21 cellular contexts compared by ENCODE assay signal in the genomic region with DNA sequence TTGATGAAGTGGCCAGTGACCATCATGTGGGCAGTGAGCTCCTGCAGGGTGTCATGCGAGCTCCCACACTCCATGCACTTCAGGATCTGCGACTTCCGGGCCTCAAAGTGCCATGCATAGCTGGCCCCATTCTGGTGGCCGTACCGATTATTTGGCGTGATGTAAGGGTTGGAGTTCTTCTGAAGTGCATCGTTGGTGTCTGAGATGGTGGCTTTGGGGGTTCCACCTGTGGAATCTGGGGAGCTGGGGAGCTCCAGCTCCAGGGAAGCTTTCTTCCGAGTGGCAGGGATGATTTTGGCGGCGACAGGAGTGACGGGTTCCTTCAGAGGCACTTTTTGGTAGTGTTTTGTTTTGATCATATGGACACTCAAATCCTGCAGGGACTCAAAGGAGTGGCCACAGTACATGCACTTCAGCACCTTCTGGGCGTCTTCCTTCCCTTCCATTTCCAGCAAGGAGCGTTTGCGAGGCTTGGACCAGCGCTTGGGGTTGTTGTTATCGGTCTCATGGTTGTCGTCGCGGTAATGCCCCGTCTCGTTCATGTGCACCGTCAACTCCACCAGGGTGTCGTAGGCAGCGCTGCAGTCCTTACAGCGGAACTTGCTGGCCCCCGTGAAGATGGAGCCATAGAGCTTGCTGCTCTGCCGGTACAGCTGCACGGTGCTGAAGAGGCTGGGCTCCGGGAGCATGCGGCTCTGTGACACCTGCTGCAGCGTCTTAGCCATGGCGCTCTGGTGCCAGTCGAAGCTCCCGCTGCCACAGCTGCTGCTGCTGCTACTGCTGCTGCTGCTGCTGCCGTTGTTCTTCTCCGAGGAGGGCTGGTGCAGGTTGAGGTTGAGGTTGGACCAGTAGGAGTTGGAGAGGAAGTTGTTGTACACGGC.
"Had no signal": no experiment of that assay in that cellular context is flagged by ENCODE, and none has a peak within 500 bp of the region (broad histone marks: within the 10 kb centered on the region; RNA-seq: fewer than 3 reads in every experiment).

No MANE protein-coding gene starts in this region.

- ATAC-seq: gastroesophageal sphincter; naive thymus-derived CD4-positive, alpha-beta T cell; right cardiac atrium; stimulated activated naive B cell treated with anti-CD40 and anti-IgM and Interleukin-4, amounts not matched to agents 10 μg/mL and 1 μg/mL and 100 μg/mL, for 72 hours; stimulated activated naive CD8-positive, alpha-beta T cell treated with anti-CD3 and anti-CD28 coated beads, Interleukin-15, amount 100 ng/mL, for 72 hours had no signal

- H3K36me3 ChIP-seq: colonic mucosa, ovary had no signal

- H3K4me3 ChIP-seq: colonic mucosa, esophagus squamous epithelium, gastroesophageal sphincter, left ventricle myocardium inferior, ovary, testis, tibial nerve had no signal

- H3K9me3 Mint-ChIP-seq: naive thymus-derived CD4-positive, alpha-beta T cell; neural crest cell; stimulated activated naive CD8-positive, alpha-beta T cell treated with anti-CD3 and anti-CD28 coated beads, Interleukin-15, amount 100 ng/mL, for 72 hours had no signal

- H3K4me3 Mint-ChIP-seq: naive thymus-derived CD4-positive, alpha-beta T cell; neural crest cell; stimulated activated naive B cell treated with anti-CD40 and anti-IgM and Interleukin-4, amounts not matched to agents 10 μg/mL and 1 μg/mL and 100 μg/mL, for 72 hours; stimulated activated naive CD8-positive, alpha-beta T cell treated with anti-CD3 and anti-CD28 coated beads, Interleukin-15, amount 100 ng/mL, for 72 hours had no signal

- H3K27me3 Mint-ChIP-seq: naive thymus-derived CD4-positive, alpha-beta T cell; progenitor cell of endocrine pancreas; stimulated activated naive B cell treated with anti-CD40 and anti-IgM and Interleukin-4, amounts not matched to agents 10 μg/mL and 1 μg/mL and 100 μg/mL, for 72 hours had no signal

- H3K27ac Mint-ChIP-seq: naive thymus-derived CD4-positive, alpha-beta T cell; progenitor cell of endocrine pancreas; stimulated activated naive B cell treated with anti-CD40 and anti-IgM and Interleukin-4, amounts not matched to agents 10 μg/mL and 1 μg/mL and 100 μg/mL, for 72 hours; stimulated activated naive CD8-positive, alpha-beta T cell treated with anti-CD3 and anti-CD28 coated beads, Interleukin-15, amount 100 ng/mL, for 72 hours had no signal

- H3K27ac ChIP-seq: colonic mucosa, esophagus squamous epithelium, gastroesophageal sphincter, left ventricle myocardium inferior, ovary, testis, tibial nerve had no signal

- H3K4me1 Mint-ChIP-seq: stimulated activated naive B cell treated with anti-CD40 and anti-IgM and Interleukin-4, amounts not matched to agents 10 μg/mL and 1 μg/mL and 100 μg/mL, for 72 hours; stimulated activated naive CD8-positive, alpha-beta T cell treated with anti-CD3 and anti-CD28 coated beads, Interleukin-15, amount 100 ng/mL, for 72 hours had no signal

- H3K36me3 Mint-ChIP-seq: stimulated activated naive B cell treated with anti-CD40 and anti-IgM and Interleukin-4, amounts not matched to agents 10 μg/mL and 1 μg/mL and 100 μg/mL, for 72 hours had no signal

- H3K27me3 ChIP-seq: colonic mucosa, esophagus squamous epithelium, gastroesophageal sphincter, ovary, testis, tibial nerve had no signal

- H3K4me1 ChIP-seq: colonic mucosa, esophagus squamous epithelium, left ventricle myocardium inferior had no signal

- DNase-seq: colonic mucosa; dermis blood vessel endothelial cell; esophagus squamous epithelium; foreskin fibroblast; glutamatergic neuron; islet precursor cell; left ventricle myocardium inferior; naive thymus-derived CD4-positive, alpha-beta T cell; nucleus accumbens; stimulated activated CD4-positive, alpha-beta T cell treated with anti-CD3 and anti-CD28 coated beads, Interleukin-15, amount 100 ng/mL, for 24 hours; stimulated activated CD4-positive, alpha-beta T cell treated with anti-CD3 and anti-CD28 coated beads, Interleukin-1b, Interleukin-23, amount 100 ng/mL, for 48 hours; stimulated activated CD4-positive, alpha-beta T cell treated with anti-CD3 and anti-CD28 coated beads, Interleukin-4, amount 100 ng/mL, for 24 hours; stimulated activated naive B cell treated with anti-CD40 and anti-IgM and Interleukin-4, amounts not matched to agents 10 μg/mL and 1 μg/mL and 100 μg/mL, for 72 hours; stimulated activated naive CD8-positive, alpha-beta T cell treated with anti-CD3 and anti-CD28 coated beads, Interleukin-15, amount 100 ng/mL, for 72 hours; testis had no signal

- H3K9me3 ChIP-seq: colonic mucosa, esophagus squamous epithelium, gastroesophageal sphincter, left ventricle myocardium inferior, ovary, testis, tibial nerve had no signal
